Comparison of ENCODE assay signal across 11 cellular contexts in genomic region chr1:27027575-27028250, GRCh38. TPM values are rescaled to one million over a fixed set of nuclear protein-coding genes. Genes with fewer than 3 reads are reported as not detected.
DNase-seq lines count a peak whose midpoint lies in the region; TF ChIP-seq lines count a peak whose summit lies in the region.
"Had no signal": no experiment of that assay in that cellular context is flagged by ENCODE, and none has a peak within 500 bp of the region (broad histone marks: within the 10 kb centered on the region; RNA-seq: fewer than 3 reads in every experiment).

No MANE protein-coding gene starts in this region.

- DNase-seq in GM23248 (no peak), NCI-H748 (lab: John Stamatoyannopoulos, UW; ENCODE audit: unreplicated experiment) (peak; percentile 77), fibroblast of gingiva (ENCODE audit: low read depth) (peak; percentile 45), sigmoid colon (no peak), inferior parietal cortex (ENCODE audit: extremely low spot score) (no peak), DMS79 (lab: John Stamatoyannopoulos, UW) (no peak), cardiac septum (ENCODE audit: low spot score) (no peak)
- no peak for DNase-seq in NK-92 treated with Interleukin-12 subunit alpha and Interleukin-12 subunit beta, amount 100 ng/mL, for 24 hours (lab: John Stamatoyannopoulos, UW)
- DNase-seq: activated CD4-positive, alpha-beta T cell treated with anti-CD3 and anti-CD28 coated beads, Interleukin-2, amount 50 U/mL, for 1 hour; stimulated activated CD8-positive, alpha-beta memory T cell treated with anti-CD3 and anti-CD28 coated beads, Interleukin-4, amount 100 ng/mL, for 48 hours had no signal

- TF ChIP-seq CTCF in sigmoid colon (IDR thresholded peaks at IDR 0.05) = no peak

- H3K4me2 ChIP-seq in GM23248 (ENCODE audit: unreplicated experiment) = no peak overlapping the region

- no peaks in the 10 kb centered on the region for H3K9me2 ChIP-seq in GM23248 (ENCODE audit: insufficient read depth)

- in situ Hi-C loops in GM23248 (cut with MboI) = no loop called here

- H3K36me3 ChIP-seq in GM23248 (ENCODE audit: low read depth) (no peaks in the 10 kb centered on the region), sigmoid colon (no peaks in the 10 kb centered on the region)
- H3K36me3 ChIP-seq: HAP-1 had no signal

- intact Hi-C loops in sigmoid colon (cut with DNase I) (no loop called here), cardiac septum (cut with DNase I) (no loop called here)

- TF ChIP-seq EP300 in sigmoid colon (IDR thresholded peaks at IDR 0.05) = no peak

- H3F3A ChIP-seq in GM23248 (ENCODE audit: insufficient read depth) = no peaks in the 10 kb centered on the region

- H3K4me3 ChIP-seq in GM23248 (no peak overlapping the region), sigmoid colon (no peak overlapping the region)
- H3K4me3 ChIP-seq: HAP-1 had no signal

- H3K9me3 ChIP-seq in GM23248 (ENCODE audit: low read depth) = no peaks in the 10 kb centered on the region
- no peaks in the 10 kb centered on the region for H3K9me3 ChIP-seq in sigmoid colon
- H3K9me3 ChIP-seq: HAP-1 had no signal

- H2AFZ ChIP-seq in GM23248 = peak overlapping the region; percentile 74

- H4K20me1 ChIP-seq in GM23248 (ENCODE audit: insufficient read depth) = no peaks in the 10 kb centered on the region

- no peaks in the 10 kb centered on the region for H3K79me2 ChIP-seq in GM23248 (ENCODE audit: insufficient read depth)

- H3K9ac ChIP-seq in GM23248 = no peak overlapping the region; the same call in 1 of the 2 replicates

- H3K27me3 ChIP-seq in GM23248 (replicated peaks; ENCODE audit: insufficient read depth) = no peaks in the 10 kb centered on the region
- H3K27me3 ChIP-seq in sigmoid colon = no peaks in the 10 kb centered on the region

- 77 to 80% methylated on average over 8 of the region's 8 CpGs for WGBS in GM23248 (ENCODE audit: low coverage in 1 of 2, low lambda C conversion rate in 2 of 2, missing lambda C conversion rate in 2 of 2), 2 experiments
- WGBS in sigmoid colon, 2 donors = 54 to 70% methylated on average over 8 of the region's 8 CpGs

- peaks cover 20% of the 10 kb centered on the region for H3K4me1 ChIP-seq in GM23248 (ENCODE audit: insufficient read depth)
- H3K4me1 ChIP-seq in sigmoid colon = peaks cover 0 to 27% (median 26%) of the 10 kb centered on the region in 4 donors
- H3K4me1 ChIP-seq: HAP-1 had no signal

- no peak for TF ChIP-seq POLR2A in sigmoid colon (IDR thresholded peaks at IDR 0.05)

- H3K27ac ChIP-seq in GM23248 (no peak overlapping the region), sigmoid colon (peak overlapping the region; percentile 42 to 66 (median 57))

RNA-seq across cellular contexts. Expression of gene TENT5B, which starts 15.1 kb away (rescaled TPM):
- total RNA-seq in GM23248 (2014; rRNA removed; shearing (Covaris generic)) = 0.76 and 0.89 TPM in 2 replicates
- polyA plus RNA-seq in GM23248 (2016; fragmentation: Nextera tagmentation; extraction: Ambion mirVana) = 1.2 TPM in 2 replicates
- 100 to 1,000 TPM in 2 of 4 donors, 10 to 100 TPM in 2; 24.0 to 111 (median 86.4) TPM for total RNA-seq in sigmoid colon
- 1 to 10 TPM in 1 of 3 donors, under 1 TPM in 1, not detected in 1; 0.60 to 5.7 TPM for polyA plus RNA-seq in sigmoid colon
- 7.6 TPM for total RNA-seq in cardiac septum

RNA-seq across cellular contexts. Expression of gene TRNP1, which starts 34.2 kb away (rescaled TPM):
- total RNA-seq in GM23248 (2014; rRNA removed; shearing (Covaris generic)) = 311 and 327 TPM in 2 replicates
- polyA plus RNA-seq in GM23248 (2016; fragmentation: Nextera tagmentation; extraction: Ambion mirVana) = 17.7 and 19.1 TPM in 2 replicates
- 10 to 100 TPM; 15.5 to 29.6 (median 20.2) TPM for total RNA-seq in sigmoid colon
- 10 to 100 TPM in 1 of 3 donors, 1 to 10 TPM in 2; 3.0 to 10.8 (median 4.3) TPM for polyA plus RNA-seq in sigmoid colon
- total RNA-seq in cardiac septum = 42.2 TPM

Comparison
In these comparisons a context has a peak if more than half of its experiments do, and no peak if none do; other contexts are left out.
1. DNase-seq: peak in NCI-H748 (single experiment) and fibroblast of gingiva (single experiment); none in GM23248 (single experiment), sigmoid colon (single experiment), inferior parietal cortex (single experiment), NK-92 treated with Interleukin-12 subunit alpha and Interleukin-12 subunit beta, amount 100 ng/mL, for 24 hours (single experiment), DMS79 (single experiment) and cardiac septum (single experiment).